ENCODE assay signal across 1 cellular context in the genomic region with DNA sequence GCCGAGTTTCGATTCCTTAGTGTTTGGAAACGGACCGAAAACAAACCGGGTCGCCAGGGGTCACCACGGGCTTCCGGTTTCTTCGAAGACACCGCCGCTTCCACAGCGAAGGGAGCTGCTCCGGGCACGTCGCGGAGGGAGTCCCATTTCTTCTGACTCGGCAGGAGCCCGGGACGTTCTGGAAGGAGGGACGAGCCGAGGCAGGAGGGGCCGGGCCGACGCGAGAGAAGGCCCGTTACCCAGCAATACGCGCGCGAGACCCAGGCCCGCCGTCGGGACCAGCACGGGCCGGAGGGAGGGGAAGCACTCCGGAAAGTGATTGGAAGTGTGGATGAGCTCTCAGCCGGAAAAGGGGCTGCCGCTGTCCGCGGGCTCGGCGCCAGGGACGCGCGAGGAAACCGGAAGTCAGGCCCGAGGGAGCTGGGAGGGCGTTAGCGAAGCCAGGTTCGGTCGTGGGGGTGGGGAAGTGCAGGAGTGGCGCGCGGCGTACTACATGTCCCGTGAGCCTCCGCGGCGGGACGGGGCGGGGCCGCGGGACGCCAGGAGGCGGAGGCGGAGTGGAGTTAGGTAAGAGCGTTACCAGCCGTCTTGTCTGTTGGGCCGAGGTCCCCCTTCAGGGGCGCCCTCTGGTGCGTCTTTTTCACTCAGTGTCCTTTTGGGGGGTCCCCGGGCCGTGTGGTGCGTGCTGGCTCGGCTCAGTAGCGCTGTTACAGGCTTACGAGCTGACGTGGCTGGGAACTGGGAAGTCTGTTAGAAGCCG.
TF ChIP-seq lines count a peak whose summit lies in the region.

A gene with protein sequence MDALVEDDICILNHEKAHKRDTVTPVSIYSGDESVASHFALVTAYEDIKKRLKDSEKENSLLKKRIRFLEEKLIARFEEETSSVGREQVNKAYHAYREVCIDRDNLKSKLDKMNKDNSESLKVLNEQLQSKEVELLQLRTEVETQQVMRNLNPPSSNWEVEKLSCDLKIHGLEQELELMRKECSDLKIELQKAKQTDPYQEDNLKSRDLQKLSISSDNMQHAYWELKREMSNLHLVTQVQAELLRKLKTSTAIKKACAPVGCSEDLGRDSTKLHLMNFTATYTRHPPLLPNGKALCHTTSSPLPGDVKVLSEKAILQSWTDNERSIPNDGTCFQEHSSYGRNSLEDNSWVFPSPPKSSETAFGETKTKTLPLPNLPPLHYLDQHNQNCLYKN (minus strand): TSS at position 188 of the 760 bp plus-strand sequence. CDS start 8,207 bp downstream, outside the sequence.
A gene with protein sequence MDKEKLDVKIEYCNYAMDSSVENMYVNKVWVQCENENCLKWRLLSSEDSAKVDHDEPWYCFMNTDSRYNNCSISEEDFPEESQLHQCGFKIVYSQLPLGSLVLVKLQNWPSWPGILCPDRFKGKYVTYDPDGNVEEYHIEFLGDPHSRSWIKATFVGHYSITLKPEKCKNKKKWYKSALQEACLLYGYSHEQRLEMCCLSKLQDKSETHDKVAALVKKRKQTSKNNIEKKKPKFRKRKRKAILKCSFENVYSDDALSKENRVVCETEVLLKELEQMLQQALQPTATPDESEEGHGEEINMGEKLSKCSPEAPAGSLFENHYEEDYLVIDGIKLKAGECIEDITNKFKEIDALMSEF (plus strand): TSS at position 85 of the 760 bp plus-strand sequence. CDS start 64,348 bp downstream, outside the sequence.

TF ChIP-seq in K562, 482 proteins besides CTCF, POLR2A, EP300 and RAD21 (continued from another document and continues in another):
- TF ChIP-seq NRF1 (conservative IDR thresholded peaks at IDR 0.05 in 1 of 2, IDR thresholded peaks at IDR 0.05 in 1 of 2): peak; percentile 61 to 74
- TF ChIP-seq, protein P1, sequence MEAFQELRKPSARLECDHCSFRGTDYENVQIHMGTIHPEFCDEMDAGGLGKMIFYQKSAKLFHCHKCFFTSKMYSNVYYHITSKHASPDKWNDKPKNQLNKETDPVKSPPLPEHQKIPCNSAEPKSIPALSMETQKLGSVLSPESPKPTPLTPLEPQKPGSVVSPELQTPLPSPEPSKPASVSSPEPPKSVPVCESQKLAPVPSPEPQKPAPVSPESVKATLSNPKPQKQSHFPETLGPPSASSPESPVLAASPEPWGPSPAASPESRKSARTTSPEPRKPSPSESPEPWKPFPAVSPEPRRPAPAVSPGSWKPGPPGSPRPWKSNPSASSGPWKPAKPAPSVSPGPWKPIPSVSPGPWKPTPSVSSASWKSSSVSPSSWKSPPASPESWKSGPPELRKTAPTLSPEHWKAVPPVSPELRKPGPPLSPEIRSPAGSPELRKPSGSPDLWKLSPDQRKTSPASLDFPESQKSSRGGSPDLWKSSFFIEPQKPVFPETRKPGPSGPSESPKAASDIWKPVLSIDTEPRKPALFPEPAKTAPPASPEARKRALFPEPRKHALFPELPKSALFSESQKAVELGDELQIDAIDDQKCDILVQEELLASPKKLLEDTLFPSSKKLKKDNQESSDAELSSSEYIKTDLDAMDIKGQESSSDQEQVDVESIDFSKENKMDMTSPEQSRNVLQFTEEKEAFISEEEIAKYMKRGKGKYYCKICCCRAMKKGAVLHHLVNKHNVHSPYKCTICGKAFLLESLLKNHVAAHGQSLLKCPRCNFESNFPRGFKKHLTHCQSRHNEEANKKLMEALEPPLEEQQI (IDR thresholded peaks at IDR 0.05): no peak
- peak; percentile 86 for TF ChIP-seq PHF20 (IDR thresholded peaks at IDR 0.05; ENCODE audit: partially characterized antibody)
- TF ChIP-seq MBD2 (IDR thresholded peaks at IDR 0.05; ENCODE audit: borderline replicate concordance, low read depth): peak; percentile 42; the same call in 1 of the 2 replicates
- TF ChIP-seq TAF7 (tag; IDR thresholded peaks at IDR 0.05): peak; percentile 94
- TF ChIP-seq, protein P2, sequence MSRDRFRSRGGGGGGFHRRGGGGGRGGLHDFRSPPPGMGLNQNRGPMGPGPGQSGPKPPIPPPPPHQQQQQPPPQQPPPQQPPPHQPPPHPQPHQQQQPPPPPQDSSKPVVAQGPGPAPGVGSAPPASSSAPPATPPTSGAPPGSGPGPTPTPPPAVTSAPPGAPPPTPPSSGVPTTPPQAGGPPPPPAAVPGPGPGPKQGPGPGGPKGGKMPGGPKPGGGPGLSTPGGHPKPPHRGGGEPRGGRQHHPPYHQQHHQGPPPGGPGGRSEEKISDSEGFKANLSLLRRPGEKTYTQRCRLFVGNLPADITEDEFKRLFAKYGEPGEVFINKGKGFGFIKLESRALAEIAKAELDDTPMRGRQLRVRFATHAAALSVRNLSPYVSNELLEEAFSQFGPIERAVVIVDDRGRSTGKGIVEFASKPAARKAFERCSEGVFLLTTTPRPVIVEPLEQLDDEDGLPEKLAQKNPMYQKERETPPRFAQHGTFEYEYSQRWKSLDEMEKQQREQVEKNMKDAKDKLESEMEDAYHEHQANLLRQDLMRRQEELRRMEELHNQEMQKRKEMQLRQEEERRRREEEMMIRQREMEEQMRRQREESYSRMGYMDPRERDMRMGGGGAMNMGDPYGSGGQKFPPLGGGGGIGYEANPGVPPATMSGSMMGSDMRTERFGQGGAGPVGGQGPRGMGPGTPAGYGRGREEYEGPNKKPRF (IDR thresholded peaks at IDR 0.05; ENCODE audit: low read depth, low read length): no peak
- TF ChIP-seq, protein P3, sequence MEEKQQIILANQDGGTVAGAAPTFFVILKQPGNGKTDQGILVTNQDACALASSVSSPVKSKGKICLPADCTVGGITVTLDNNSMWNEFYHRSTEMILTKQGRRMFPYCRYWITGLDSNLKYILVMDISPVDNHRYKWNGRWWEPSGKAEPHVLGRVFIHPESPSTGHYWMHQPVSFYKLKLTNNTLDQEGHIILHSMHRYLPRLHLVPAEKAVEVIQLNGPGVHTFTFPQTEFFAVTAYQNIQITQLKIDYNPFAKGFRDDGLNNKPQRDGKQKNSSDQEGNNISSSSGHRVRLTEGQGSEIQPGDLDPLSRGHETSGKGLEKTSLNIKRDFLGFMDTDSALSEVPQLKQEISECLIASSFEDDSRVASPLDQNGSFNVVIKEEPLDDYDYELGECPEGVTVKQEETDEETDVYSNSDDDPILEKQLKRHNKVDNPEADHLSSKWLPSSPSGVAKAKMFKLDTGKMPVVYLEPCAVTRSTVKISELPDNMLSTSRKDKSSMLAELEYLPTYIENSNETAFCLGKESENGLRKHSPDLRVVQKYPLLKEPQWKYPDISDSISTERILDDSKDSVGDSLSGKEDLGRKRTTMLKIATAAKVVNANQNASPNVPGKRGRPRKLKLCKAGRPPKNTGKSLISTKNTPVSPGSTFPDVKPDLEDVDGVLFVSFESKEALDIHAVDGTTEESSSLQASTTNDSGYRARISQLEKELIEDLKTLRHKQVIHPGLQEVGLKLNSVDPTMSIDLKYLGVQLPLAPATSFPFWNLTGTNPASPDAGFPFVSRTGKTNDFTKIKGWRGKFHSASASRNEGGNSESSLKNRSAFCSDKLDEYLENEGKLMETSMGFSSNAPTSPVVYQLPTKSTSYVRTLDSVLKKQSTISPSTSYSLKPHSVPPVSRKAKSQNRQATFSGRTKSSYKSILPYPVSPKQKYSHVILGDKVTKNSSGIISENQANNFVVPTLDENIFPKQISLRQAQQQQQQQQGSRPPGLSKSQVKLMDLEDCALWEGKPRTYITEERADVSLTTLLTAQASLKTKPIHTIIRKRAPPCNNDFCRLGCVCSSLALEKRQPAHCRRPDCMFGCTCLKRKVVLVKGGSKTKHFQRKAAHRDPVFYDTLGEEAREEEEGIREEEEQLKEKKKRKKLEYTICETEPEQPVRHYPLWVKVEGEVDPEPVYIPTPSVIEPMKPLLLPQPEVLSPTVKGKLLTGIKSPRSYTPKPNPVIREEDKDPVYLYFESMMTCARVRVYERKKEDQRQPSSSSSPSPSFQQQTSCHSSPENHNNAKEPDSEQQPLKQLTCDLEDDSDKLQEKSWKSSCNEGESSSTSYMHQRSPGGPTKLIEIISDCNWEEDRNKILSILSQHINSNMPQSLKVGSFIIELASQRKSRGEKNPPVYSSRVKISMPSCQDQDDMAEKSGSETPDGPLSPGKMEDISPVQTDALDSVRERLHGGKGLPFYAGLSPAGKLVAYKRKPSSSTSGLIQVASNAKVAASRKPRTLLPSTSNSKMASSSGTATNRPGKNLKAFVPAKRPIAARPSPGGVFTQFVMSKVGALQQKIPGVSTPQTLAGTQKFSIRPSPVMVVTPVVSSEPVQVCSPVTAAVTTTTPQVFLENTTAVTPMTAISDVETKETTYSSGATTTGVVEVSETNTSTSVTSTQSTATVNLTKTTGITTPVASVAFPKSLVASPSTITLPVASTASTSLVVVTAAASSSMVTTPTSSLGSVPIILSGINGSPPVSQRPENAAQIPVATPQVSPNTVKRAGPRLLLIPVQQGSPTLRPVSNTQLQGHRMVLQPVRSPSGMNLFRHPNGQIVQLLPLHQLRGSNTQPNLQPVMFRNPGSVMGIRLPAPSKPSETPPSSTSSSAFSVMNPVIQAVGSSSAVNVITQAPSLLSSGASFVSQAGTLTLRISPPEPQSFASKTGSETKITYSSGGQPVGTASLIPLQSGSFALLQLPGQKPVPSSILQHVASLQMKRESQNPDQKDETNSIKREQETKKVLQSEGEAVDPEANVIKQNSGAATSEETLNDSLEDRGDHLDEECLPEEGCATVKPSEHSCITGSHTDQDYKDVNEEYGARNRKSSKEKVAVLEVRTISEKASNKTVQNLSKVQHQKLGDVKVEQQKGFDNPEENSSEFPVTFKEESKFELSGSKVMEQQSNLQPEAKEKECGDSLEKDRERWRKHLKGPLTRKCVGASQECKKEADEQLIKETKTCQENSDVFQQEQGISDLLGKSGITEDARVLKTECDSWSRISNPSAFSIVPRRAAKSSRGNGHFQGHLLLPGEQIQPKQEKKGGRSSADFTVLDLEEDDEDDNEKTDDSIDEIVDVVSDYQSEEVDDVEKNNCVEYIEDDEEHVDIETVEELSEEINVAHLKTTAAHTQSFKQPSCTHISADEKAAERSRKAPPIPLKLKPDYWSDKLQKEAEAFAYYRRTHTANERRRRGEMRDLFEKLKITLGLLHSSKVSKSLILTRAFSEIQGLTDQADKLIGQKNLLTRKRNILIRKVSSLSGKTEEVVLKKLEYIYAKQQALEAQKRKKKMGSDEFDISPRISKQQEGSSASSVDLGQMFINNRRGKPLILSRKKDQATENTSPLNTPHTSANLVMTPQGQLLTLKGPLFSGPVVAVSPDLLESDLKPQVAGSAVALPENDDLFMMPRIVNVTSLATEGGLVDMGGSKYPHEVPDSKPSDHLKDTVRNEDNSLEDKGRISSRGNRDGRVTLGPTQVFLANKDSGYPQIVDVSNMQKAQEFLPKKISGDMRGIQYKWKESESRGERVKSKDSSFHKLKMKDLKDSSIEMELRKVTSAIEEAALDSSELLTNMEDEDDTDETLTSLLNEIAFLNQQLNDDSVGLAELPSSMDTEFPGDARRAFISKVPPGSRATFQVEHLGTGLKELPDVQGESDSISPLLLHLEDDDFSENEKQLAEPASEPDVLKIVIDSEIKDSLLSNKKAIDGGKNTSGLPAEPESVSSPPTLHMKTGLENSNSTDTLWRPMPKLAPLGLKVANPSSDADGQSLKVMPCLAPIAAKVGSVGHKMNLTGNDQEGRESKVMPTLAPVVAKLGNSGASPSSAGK (IDR thresholded peaks at IDR 0.05): peak; percentile 83
- TF ChIP-seq, protein P4, sequence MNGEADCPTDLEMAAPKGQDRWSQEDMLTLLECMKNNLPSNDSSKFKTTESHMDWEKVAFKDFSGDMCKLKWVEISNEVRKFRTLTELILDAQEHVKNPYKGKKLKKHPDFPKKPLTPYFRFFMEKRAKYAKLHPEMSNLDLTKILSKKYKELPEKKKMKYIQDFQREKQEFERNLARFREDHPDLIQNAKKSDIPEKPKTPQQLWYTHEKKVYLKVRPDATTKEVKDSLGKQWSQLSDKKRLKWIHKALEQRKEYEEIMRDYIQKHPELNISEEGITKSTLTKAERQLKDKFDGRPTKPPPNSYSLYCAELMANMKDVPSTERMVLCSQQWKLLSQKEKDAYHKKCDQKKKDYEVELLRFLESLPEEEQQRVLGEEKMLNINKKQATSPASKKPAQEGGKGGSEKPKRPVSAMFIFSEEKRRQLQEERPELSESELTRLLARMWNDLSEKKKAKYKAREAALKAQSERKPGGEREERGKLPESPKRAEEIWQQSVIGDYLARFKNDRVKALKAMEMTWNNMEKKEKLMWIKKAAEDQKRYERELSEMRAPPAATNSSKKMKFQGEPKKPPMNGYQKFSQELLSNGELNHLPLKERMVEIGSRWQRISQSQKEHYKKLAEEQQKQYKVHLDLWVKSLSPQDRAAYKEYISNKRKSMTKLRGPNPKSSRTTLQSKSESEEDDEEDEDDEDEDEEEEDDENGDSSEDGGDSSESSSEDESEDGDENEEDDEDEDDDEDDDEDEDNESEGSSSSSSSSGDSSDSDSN (IDR thresholded peaks at IDR 0.05; ENCODE audit: borderline replicate concordance in 1 of 2, low read depth in 2 of 2, low read length in 2 of 2): peak; percentile 91 to 94; a peak in 3 of 4 replicates
- peak; percentile 1 for TF ChIP-seq MEIS2 (IDR thresholded peaks at IDR 0.05; ENCODE audit: partially characterized antibody)
- TF ChIP-seq, protein P5, sequence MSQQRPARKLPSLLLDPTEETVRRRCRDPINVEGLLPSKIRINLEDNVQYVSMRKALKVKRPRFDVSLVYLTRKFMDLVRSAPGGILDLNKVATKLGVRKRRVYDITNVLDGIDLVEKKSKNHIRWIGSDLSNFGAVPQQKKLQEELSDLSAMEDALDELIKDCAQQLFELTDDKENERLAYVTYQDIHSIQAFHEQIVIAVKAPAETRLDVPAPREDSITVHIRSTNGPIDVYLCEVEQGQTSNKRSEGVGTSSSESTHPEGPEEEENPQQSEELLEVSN (IDR thresholded peaks at IDR 0.05; ENCODE audit: borderline replicate concordance in 1 of 2, extremely low read depth in 1 of 2, insufficient read depth in 1 of 2, insufficient read length in 1 of 2, low read depth in 1 of 2, low read length in 1 of 2, poor library complexity in 1 of 2, severe bottlenecking in 1 of 2): peak; percentile 34 to 50
- TF ChIP-seq, protein P6, sequence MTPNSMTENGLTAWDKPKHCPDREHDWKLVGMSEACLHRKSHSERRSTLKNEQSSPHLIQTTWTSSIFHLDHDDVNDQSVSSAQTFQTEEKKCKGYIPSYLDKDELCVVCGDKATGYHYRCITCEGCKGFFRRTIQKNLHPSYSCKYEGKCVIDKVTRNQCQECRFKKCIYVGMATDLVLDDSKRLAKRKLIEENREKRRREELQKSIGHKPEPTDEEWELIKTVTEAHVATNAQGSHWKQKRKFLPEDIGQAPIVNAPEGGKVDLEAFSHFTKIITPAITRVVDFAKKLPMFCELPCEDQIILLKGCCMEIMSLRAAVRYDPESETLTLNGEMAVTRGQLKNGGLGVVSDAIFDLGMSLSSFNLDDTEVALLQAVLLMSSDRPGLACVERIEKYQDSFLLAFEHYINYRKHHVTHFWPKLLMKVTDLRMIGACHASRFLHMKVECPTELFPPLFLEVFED (CRISPR knock-in tag; conservative IDR thresholded peaks at IDR 0.05): peak; percentile 75; the same call in 1 of the 2 replicates
- peak; percentile 69 for TF ChIP-seq ATF7 (IDR thresholded peaks at IDR 0.05)
- TF ChIP-seq SP1 (CRISPR knock-in tag; IDR thresholded peaks at IDR 0.05): peak; percentile 96
- TF ChIP-seq HLTF (IDR thresholded peaks at IDR 0.05): no peak; the same call in none of the 2 replicates
- no peak for TF ChIP-seq HNRNPUL1 (IDR thresholded peaks at IDR 0.05; ENCODE audit: low read length)
- TF ChIP-seq RBM14 (IDR thresholded peaks at IDR 0.05; ENCODE audit: borderline replicate concordance, insufficient read depth, low read depth, low read length): peak; percentile 91; the same call in 1 of the 2 replicates
- TF ChIP-seq NCOA1 (IDR thresholded peaks at IDR 0.05; ENCODE audit: low read depth): peak; percentile 69
- 0 out of 2 replicates have a peak, but pooled peaks have one; percentile 57 for TF ChIP-seq ERF (CRISPR knock-in tag; IDR thresholded peaks at IDR 0.05)
- TF ChIP-seq, protein P7, sequence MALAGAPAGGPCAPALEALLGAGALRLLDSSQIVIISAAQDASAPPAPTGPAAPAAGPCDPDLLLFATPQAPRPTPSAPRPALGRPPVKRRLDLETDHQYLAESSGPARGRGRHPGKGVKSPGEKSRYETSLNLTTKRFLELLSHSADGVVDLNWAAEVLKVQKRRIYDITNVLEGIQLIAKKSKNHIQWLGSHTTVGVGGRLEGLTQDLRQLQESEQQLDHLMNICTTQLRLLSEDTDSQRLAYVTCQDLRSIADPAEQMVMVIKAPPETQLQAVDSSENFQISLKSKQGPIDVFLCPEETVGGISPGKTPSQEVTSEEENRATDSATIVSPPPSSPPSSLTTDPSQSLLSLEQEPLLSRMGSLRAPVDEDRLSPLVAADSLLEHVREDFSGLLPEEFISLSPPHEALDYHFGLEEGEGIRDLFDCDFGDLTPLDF (CRISPR knock-in tag; IDR thresholded peaks at IDR 0.05): 0 out of 2 replicates have a peak, but pooled peaks have one; percentile 17
